In the genomic region with DNA sequence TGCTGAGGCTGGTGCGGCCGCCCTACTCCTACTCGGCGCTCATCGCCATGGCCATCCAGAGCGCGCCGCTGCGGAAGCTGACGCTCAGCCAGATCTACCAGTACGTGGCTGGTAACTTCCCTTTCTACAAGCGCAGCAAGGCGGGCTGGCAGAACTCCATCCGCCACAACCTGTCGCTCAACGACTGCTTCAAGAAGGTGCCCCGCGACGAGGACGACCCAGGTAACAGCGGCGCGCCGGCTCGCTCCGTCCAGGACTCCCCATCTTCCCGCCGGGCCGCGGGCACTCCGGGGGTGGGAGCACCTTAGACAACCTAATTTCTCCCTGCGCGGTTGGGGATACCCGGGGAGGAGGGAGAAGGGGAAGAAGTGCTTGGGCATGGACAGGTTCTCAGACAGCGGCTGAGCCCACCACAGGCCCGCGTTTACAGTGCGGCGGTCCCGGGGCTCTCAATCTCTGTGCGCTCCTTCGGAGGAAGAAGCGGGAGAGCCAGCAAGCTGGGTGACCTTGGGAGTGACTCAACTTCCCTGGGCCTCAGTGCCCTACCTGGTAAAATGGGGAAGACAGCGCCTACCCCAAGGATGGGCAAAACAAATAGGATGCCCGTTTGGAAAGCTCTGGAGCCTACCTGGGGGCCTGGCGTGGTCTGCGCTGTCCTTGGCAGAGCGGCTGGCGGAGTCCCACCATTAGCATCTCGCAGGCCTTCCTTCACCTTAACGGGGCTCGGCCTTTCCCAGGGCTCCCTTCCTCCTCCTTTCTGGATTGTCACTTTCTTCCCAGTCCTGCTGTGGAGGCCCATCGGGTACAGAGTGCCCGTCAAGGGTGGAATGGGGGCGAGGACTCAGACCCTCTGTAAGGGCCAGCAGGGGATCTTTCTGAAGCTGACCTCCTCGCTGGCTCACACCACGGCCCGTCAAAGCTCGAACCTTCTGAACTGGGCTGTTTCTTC, we compare ENCODE assay signal across 23 cellular contexts. TPM values are rescaled to one million over a fixed set of nuclear protein-coding genes. Genes with fewer than 3 reads are reported as not detected.
DNase-seq lines count a peak whose midpoint lies in the region; ATAC-seq and TF ChIP-seq lines count a peak whose summit lies in the region.
"Had no signal": no experiment of that assay in that cellular context is flagged by ENCODE, and none has a peak within 500 bp of the region (broad histone marks: within the 10 kb centered on the region; RNA-seq: fewer than 3 reads in every experiment).

No MANE protein-coding gene starts in this region.

- TF ChIP-seq CTCF in breast epithelium (IDR thresholded peaks at IDR 0.05): no peak
- no peak for TF ChIP-seq CTCF in MCF 10A (IDR thresholded peaks at IDR 0.05; ENCODE audit: unreplicated experiment)
- TF ChIP-seq CTCF in esophagus squamous epithelium (IDR thresholded peaks at IDR 0.05): no peak
- no peak for TF ChIP-seq CTCF in mucosa of descending colon (IDR thresholded peaks at IDR 0.05)
- no peak for TF ChIP-seq CTCF in prostate gland (IDR thresholded peaks at IDR 0.05)

- no TSS peak for BruUV-seq in MCF 10A (replicated peaks; lab: Mats Ljungman, UMichigan)

- intact Hi-C loops in breast epithelium (cut with DNase I; ENCODE audit: low total_unique reads): no loop called here
- intact Hi-C loops in MCF 10A (cut with micrococcal nuclease): no loop called here
- intact Hi-C loops in esophagus squamous epithelium (cut with DNase I): no loop called here
- intact Hi-C loops in mucosa of descending colon (cut with DNase I, micrococcal nuclease): no loop called here
- intact Hi-C loops in prostate gland (cut with DNase I): no loop called here

- TF ChIP-seq POLR2A in breast epithelium (IDR thresholded peaks at IDR 0.05) (no peak), esophagus squamous epithelium (IDR thresholded peaks at IDR 0.05) (no peak), prostate gland (IDR thresholded peaks at IDR 0.05) (no peak)

- DNase-seq in breast epithelium (ENCODE audit: low spot score in 2 of 2) (no peak), MCF 10A (ENCODE audit: unreplicated experiment) (no peak), esophagus squamous epithelium (lab: John Stamatoyannopoulos, UW) (no peak), mucosa of descending colon (no peak), SHP77 (lab: John Stamatoyannopoulos, UW) (no peak), substantia nigra (lab: John Stamatoyannopoulos, UW) (no peak), prostate gland (ENCODE audit: low spot score) (no peak)
- DNase-seq: 8988T; activated CD8-positive, alpha-beta memory T cell treated with anti-CD3 and anti-CD28 coated beads for 24 hours; amygdala; CD8-positive, alpha-beta T cell; NCI-H1436 treated with DMSO at 0.1 percent for 48 hours; NCI-H446 treated with DMSO at 0.1 percent for 48 hours; OCI-M1; small intestine; stimulated activated naive CD4-positive, alpha-beta T cell had no signal

- no peaks in the 10 kb centered on the region for H3K4me1 Mint-ChIP-seq in MCF 10A (ENCODE audit: insufficient read depth, unreplicated experiment)

- WGBS in esophagus squamous epithelium, 2 donors: 15 to 35% methylated on average over 12 to 19 of the region's 59 CpGs
- 6% methylated on average over 59 of the region's 59 CpGs for WGBS in urinary bladder
- 7% methylated on average over 53 of the region's 59 CpGs for WGBS in prostate gland

- H3K27me3 ChIP-seq in breast epithelium: peaks cover 2 to 55% of the 10 kb centered on the region in 2 donors
- H3K27me3 ChIP-seq in esophagus squamous epithelium: peaks cover 0 to 75% (median 1%) of the 10 kb centered on the region in 4 donors
- H3K27me3 ChIP-seq in prostate gland (replicated peaks; ENCODE audit: insufficient read depth): peaks cover 27% of the 10 kb centered on the region

- CTCF ChIA-PET in MCF 10A (lab: Yijun Ruan, JAX): interaction anchor here (0.6 to 0.7 kb wide), 3 partner anchors 19 to 332 kb away, joined by 3 to 5 read pairs (median 4); no protein-coding TSS in a partner anchor

- ATAC-seq in mucosa of descending colon: peak; percentile 30
- ATAC-seq: CD8-positive, alpha-beta T cell had no signal

- POLR2A ChIA-PET in MCF 10A (lab: Yijun Ruan, JAX): no interaction called here

- peaks cover 0 to 7% of the 10 kb centered on the region in 2 donors for H3K9me3 ChIP-seq in breast epithelium
- no peaks in the 10 kb centered on the region for H3K9me3 ChIP-seq in esophagus squamous epithelium
- no peaks in the 10 kb centered on the region for H3K9me3 ChIP-seq in mucosa of descending colon
- no peaks in the 10 kb centered on the region for H3K9me3 ChIP-seq in prostate gland

- H3K4me1 ChIP-seq in breast epithelium (no peaks in the 10 kb centered on the region), esophagus squamous epithelium (peaks cover 12 to 47% (median 21%) of the 10 kb centered on the region in 3 donors), mucosa of descending colon (ENCODE audit: low read depth) (peaks cover 2% of the 10 kb centered on the region), urinary bladder (ENCODE audit: insufficient read depth) (peaks cover 6% of the 10 kb centered on the region), prostate gland (replicated peaks) (no peaks in the 10 kb centered on the region)

- no peak overlapping the region for H3K4me3 Mint-ChIP-seq in MCF 10A (ENCODE audit: unreplicated experiment)
- H3K4me3 Mint-ChIP-seq: CD8-positive, alpha-beta T cell had no signal

- H3K27me3 Mint-ChIP-seq in MCF 10A (ENCODE audit: insufficient read depth, unreplicated experiment): peaks cover 14% of the 10 kb centered on the region

- H3K27ac ChIP-seq in breast epithelium (peak overlapping the region in 1 of 2 donors; percentile 32), esophagus squamous epithelium (peak overlapping the region in 1 of 4 donors; percentile 75), urinary bladder (ENCODE audit: low read depth) (no peak overlapping the region), substantia nigra (ENCODE audit: low read depth, low read length, poor library complexity, severe bottlenecking) (no peak overlapping the region), prostate gland (no peak overlapping the region)
- H3K27ac ChIP-seq: epithelial cell of prostate, SK-N-MC had no signal

- H3K9me3 Mint-ChIP-seq in MCF 10A (ENCODE audit: unreplicated experiment): no peaks in the 10 kb centered on the region
- H3K9me3 Mint-ChIP-seq: CD8-positive, alpha-beta T cell had no signal

- H3K36me3 ChIP-seq in breast epithelium (no peaks in the 10 kb centered on the region), esophagus squamous epithelium (no peaks in the 10 kb centered on the region), mucosa of descending colon (ENCODE audit: low read depth) (no peaks in the 10 kb centered on the region), urinary bladder (ENCODE audit: insufficient read depth) (no peaks in the 10 kb centered on the region), prostate gland (no peaks in the 10 kb centered on the region)

- no peaks in the 10 kb centered on the region for H3K36me3 Mint-ChIP-seq in MCF 10A (ENCODE audit: insufficient read depth, unreplicated experiment)
- H3K36me3 Mint-ChIP-seq: CD8-positive, alpha-beta T cell had no signal

- H3K27ac Mint-ChIP-seq in MCF 10A (ENCODE audit: low read depth, unreplicated experiment): no peak overlapping the region
- H3K27ac Mint-ChIP-seq: CD8-positive, alpha-beta T cell had no signal

- H3K4me3 ChIP-seq in breast epithelium (peak overlapping the region; percentile 23 to 56 (median 47)), esophagus squamous epithelium (peak overlapping the region; percentile 27 to 58 (median 42)), mucosa of descending colon (no peak overlapping the region), urinary bladder (ENCODE audit: low read depth, low read length) (peak overlapping the region; percentile 31), prostate gland (no peak overlapping the region)
- H3K4me3 ChIP-seq: SK-N-MC had no signal

RNA-seq across cellular contexts. Expression of a gene that starts 0.9 kb away (rescaled TPM):
- under 1 TPM in 1 of 3 donors, not detected in 2; 0.16 TPM for total RNA-seq in breast epithelium
- total RNA-seq in MCF 10A (2022): not detected in 2 replicates
- total RNA-seq in esophagus squamous epithelium: 1 to 10 TPM in 1 of 4 donors, under 1 TPM in 3; 0.12 to 1.5 (median 0.56) TPM
- total RNA-seq in mucosa of descending colon: under 1 TPM in 1 of 3 donors, not detected in 2; 0.12 TPM
- total RNA-seq in urinary bladder: not detected
- polyA plus RNA-seq in urinary bladder: 0.58 TPM
- total RNA-seq in prostate gland: under 1 TPM in 1 of 2 donors, not detected in 1; 0.17 TPM
- total RNA-seq: CD8-positive, alpha-beta T cell; cerebellum; Daoy; lung microvascular endothelial cell; osteocyte had no signal

Comparison
In these comparisons a context has a peak if more than half of its experiments do, and no peak if none do; other contexts are left out.
1. H3K4me3 ChIP-seq: peak in breast epithelium (3 of 3), esophagus squamous epithelium (4 of 4) and urinary bladder (single experiment); none in mucosa of descending colon (single experiment) and prostate gland (0 of 2).